Comparison of ENCODE assay signal across 27 cellular contexts in the genomic region with DNA sequence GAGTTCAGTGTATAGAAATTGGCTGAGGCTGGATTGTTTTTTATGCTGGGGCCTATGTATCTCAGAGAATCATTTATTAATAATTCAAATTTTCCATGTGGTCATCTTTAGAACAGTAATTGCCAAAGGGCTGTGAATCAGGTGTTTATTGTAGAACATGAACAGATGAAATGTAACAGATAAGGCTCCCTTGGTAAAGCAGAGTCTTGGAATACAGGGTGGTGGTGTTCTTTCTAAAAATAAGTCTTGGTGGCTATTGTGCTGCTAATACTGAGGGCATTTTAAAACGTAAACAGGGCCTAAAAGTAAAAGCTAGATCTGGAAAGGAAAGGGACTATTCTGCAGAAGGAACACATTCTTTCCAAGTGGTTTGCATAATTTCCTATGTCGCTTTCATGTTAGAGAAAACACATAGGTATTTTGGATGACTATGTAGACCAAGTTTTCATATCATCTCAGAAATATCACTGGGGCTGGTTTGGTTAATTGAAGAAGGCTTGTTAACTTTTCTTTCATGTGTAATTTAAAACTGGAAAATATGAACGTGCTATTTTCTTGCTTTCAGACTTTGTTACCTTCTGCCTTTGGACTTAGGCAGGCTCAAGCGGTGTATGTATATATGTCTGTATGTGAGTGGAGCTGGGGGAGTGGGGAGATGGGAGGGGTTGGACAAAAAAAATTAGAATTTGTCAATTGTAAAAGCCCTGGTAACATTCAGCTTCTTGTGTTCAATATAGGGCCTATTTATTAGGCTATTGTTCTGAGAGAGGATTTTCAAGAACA.
DNase-seq lines count a peak whose midpoint lies in the region; ATAC-seq, FAIRE-seq and TF ChIP-seq lines count a peak whose summit lies in the region.
"Had no signal": no experiment of that assay in that cellular context is flagged by ENCODE, and none has a peak within 500 bp of the region (broad histone marks: within the 10 kb centered on the region; RNA-seq: fewer than 3 reads in every experiment).

No MANE protein-coding gene starts in this region.

- H3K4me3 ChIP-seq in heart right ventricle = no peak overlapping the region
- H3K4me3 ChIP-seq in right atrium auricular region = no peak overlapping the region
- H3K4me3 ChIP-seq in endothelial cell of umbilical vein (replicated peaks in 1 of 3; ENCODE audit: insufficient read depth in 1 of 3, low read depth in 1 of 3, low read length in 3 of 3) = no peak overlapping the region
- H3K4me3 ChIP-seq: GM23248, pancreas, right lobe of liver, transverse colon had no signal

- peak; percentile 68 for ATAC-seq in activated CD4-positive, alpha-beta T cell treated with anti-CD3 and anti-CD28 coated beads for 36 hours
- ATAC-seq in heart right ventricle = peak in 4 of 8 donors; percentile 35 to 68 (median 49)
- no peak for ATAC-seq in GM21529 (IDR thresholded peaks at IDR 0.05; ENCODE audit: unreplicated experiment)
- ATAC-seq: left colon, pancreas, right lobe of liver had no signal

- TF ChIP-seq CTCF in heart right ventricle (IDR thresholded peaks at IDR 0.05) = no peak
- TF ChIP-seq CTCF in right atrium auricular region (IDR thresholded peaks at IDR 0.05) = no peak
- TF ChIP-seq CTCF in endothelial cell of umbilical vein (IDR thresholded peaks at IDR 0.05; ENCODE audit: extremely low read depth in 1 of 2, insufficient read depth in 1 of 2, low read depth in 1 of 2, low read length in 2 of 2) = no peak

- 70 to 72% methylated on average over 4 of the region's 4 CpGs for WGBS in heart right ventricle, 2 donors

- H3K27ac Mint-ChIP-seq in activated CD4-positive, alpha-beta T cell treated with anti-CD3 and anti-CD28 coated beads for 36 hours = peak overlapping the region; percentile 86
- H3K27ac Mint-ChIP-seq in stimulated activated naive CD8-positive, alpha-beta T cell treated with anti-CD3 and anti-CD28 coated beads, Interleukin-15, Interleukin-2, amounts not matched to agents 100 ng/mL and 50 ng/mL, for 24 hours = peak overlapping the region; percentile 79
- H3K27ac Mint-ChIP-seq: activated CD4-positive, alpha-beta T cell treated with anti-CD3 and anti-CD28 coated beads, Interleukin-2, amount 10 ng/mL, durations not matched to agents 7 days and 5 days; activated naive CD8-positive, alpha-beta T cell treated with anti-CD3 and anti-CD28 coated beads, Interleukin-2, amount 10 ng/mL, durations not matched to agents 7 days and 5 days; nephron progenitor cell had no signal

- no peak for TF ChIP-seq POLR2A in endothelial cell of umbilical vein (IDR thresholded peaks at IDR 0.05; ENCODE audit: low read depth, low read length)

- dilution Hi-C loops in endothelial cell of umbilical vein (cut with MboI; ENCODE audit: extremely low pct_ligation_motif_present, low sequenced_read_pairs) = no loop called here

- FAIRE-seq in endothelial cell of umbilical vein (lab: Jason Lieb, UNC) = no peak
- FAIRE-seq: pancreas had no signal

- H3K9ac ChIP-seq in endothelial cell of umbilical vein (replicated peaks; ENCODE audit: extremely low read depth, insufficient read depth, low read length) = no peak overlapping the region
- H3K9ac ChIP-seq: GM23248, SK-N-SH had no signal

- POLR2A ChIA-PET in activated CD4-positive, alpha-beta T cell treated with anti-CD3 and anti-CD28 coated beads for 36 hours (lab: Charles Lee) = no interaction called here
- POLR2A ChIA-PET in endothelial cell of umbilical vein (lab: Charles Lee) = no interaction called here

- H3K36me3 ChIP-seq in heart right ventricle (no peaks in the 10 kb centered on the region), right atrium auricular region (no peaks in the 10 kb centered on the region), endothelial cell of umbilical vein (ENCODE audit: control insufficient read depth in 2 of 2, extremely low read depth in 1 of 2, insufficient read depth in 2 of 2, low read length in 2 of 2) (no peaks in the 10 kb centered on the region)
- H3K36me3 ChIP-seq: pancreas, right lobe of liver, transverse colon had no signal

- no peak overlapping the region for H3K4me3 Mint-ChIP-seq in activated CD4-positive, alpha-beta T cell treated with anti-CD3 and anti-CD28 coated beads for 36 hours
- no peak overlapping the region for H3K4me3 Mint-ChIP-seq in stimulated activated naive CD8-positive, alpha-beta T cell treated with anti-CD3 and anti-CD28 coated beads, Interleukin-15, Interleukin-2, amounts not matched to agents 100 ng/mL and 50 ng/mL, for 24 hours
- H3K4me3 Mint-ChIP-seq: activated CD4-positive, alpha-beta T cell treated with anti-CD3 and anti-CD28 coated beads, Interleukin-2, amount 10 ng/mL, durations not matched to agents 7 days and 5 days; activated naive CD8-positive, alpha-beta T cell treated with anti-CD3 and anti-CD28 coated beads, Interleukin-2, amount 10 ng/mL, durations not matched to agents 7 days and 5 days; nephron progenitor cell had no signal

- H3K9me1 ChIP-seq in endothelial cell of umbilical vein (replicated peaks; ENCODE audit: control insufficient read depth, extremely low read depth, insufficient read depth, low read length) = no peaks in the 10 kb centered on the region

- H2AFZ ChIP-seq in endothelial cell of umbilical vein (ENCODE audit: low read depth, low read length) = peak overlapping the region; percentile 35
- H2AFZ ChIP-seq: GM23248 had no signal

- H3K4me2 ChIP-seq in endothelial cell of umbilical vein (ENCODE audit: insufficient read depth, low read length) = no peak overlapping the region
- H3K4me2 ChIP-seq: SK-N-SH had no signal

- H3K27me3 ChIP-seq in heart right ventricle (no peaks in the 10 kb centered on the region), right atrium auricular region (no peaks in the 10 kb centered on the region), endothelial cell of umbilical vein (ENCODE audit: control insufficient read depth in 2 of 2, insufficient read depth in 2 of 2, low read length in 2 of 2) (no peaks in the 10 kb centered on the region)
- H3K27me3 ChIP-seq: pancreas, right lobe of liver, transverse colon had no signal

- no peak for DNase-seq in activated CD4-positive, alpha-beta T cell treated with anti-CD3 and anti-CD28 coated beads for 36 hours
- no peak for DNase-seq in activated CD4-positive, alpha-beta T cell treated with anti-CD3 and anti-CD28 coated beads for 1 hour
- DNase-seq in heart right ventricle (no peak), right atrium auricular region (ENCODE audit: low spot score) (no peak), endothelial cell of umbilical vein (ENCODE audit: low read depth, low spot score) (peak; percentile 87)
- no peak for DNase-seq in stimulated activated CD4-positive, alpha-beta T cell treated with anti-CD3 and anti-CD28 coated beads, Interleukin-15, amount 100 ng/mL, for 24 hours
- DNase-seq: 8988T; activated CD4-positive, alpha-beta T cell treated with anti-CD3 and anti-CD28 coated beads, Interleukin-2, amount 10 ng/mL, durations not matched to agents 7 days and 5 days; activated CD8-positive, alpha-beta memory T cell treated with anti-CD3 and anti-CD28 coated beads, Interleukin-2, amount 50 U/mL, for 48 hours; activated naive CD8-positive, alpha-beta T cell treated with anti-CD3 and anti-CD28 coated beads, Interleukin-2, amount 10 ng/mL, durations not matched to agents 7 days and 5 days; effector CD4-positive, alpha-beta T cell; GDM1; GM23248; head of caudate nucleus; left colon; NCI-H1105; NCI-H1930; NCI-H69; nephron progenitor cell; pancreas; right lobe of liver; SK-N-SH; T-helper 2 cell; transverse colon had no signal

- no TSS peak for BruUV-seq in endothelial cell of umbilical vein (replicated peaks; lab: Mats Ljungman, UMichigan)

- intact Hi-C loops in activated CD4-positive, alpha-beta T cell treated with anti-CD3 and anti-CD28 coated beads for 36 hours (cut with DNase I, micrococcal nuclease) = no loop called here
- intact Hi-C loops in heart right ventricle (cut with DNase I) (loop anchor here in 1 of 10 donors (10.0 kb wide), 2 partner anchors 112 to 462 kb away; partner anchors contain the start of gene MAP3K1), endothelial cell of umbilical vein (cut with micrococcal nuclease) (no loop called here)

- no peaks in the 10 kb centered on the region for H3K36me3 Mint-ChIP-seq in activated CD4-positive, alpha-beta T cell treated with anti-CD3 and anti-CD28 coated beads for 36 hours (ENCODE audit: low read depth)
- no peaks in the 10 kb centered on the region for H3K36me3 Mint-ChIP-seq in stimulated activated naive CD8-positive, alpha-beta T cell treated with anti-CD3 and anti-CD28 coated beads, Interleukin-15, Interleukin-2, amounts not matched to agents 100 ng/mL and 50 ng/mL, for 24 hours (ENCODE audit: low read depth)
- H3K36me3 Mint-ChIP-seq: activated naive CD8-positive, alpha-beta T cell treated with anti-CD3 and anti-CD28 coated beads, Interleukin-2, amount 10 ng/mL, durations not matched to agents 7 days and 5 days had no signal

- H3K9me3 Mint-ChIP-seq in activated CD4-positive, alpha-beta T cell treated with anti-CD3 and anti-CD28 coated beads for 36 hours (ENCODE audit: low read depth) = peaks cover 3% of the 10 kb centered on the region
- H3K9me3 Mint-ChIP-seq in stimulated activated naive CD8-positive, alpha-beta T cell treated with anti-CD3 and anti-CD28 coated beads, Interleukin-15, Interleukin-2, amounts not matched to agents 100 ng/mL and 50 ng/mL, for 24 hours = no peaks in the 10 kb centered on the region
- H3K9me3 Mint-ChIP-seq: activated naive CD8-positive, alpha-beta T cell treated with anti-CD3 and anti-CD28 coated beads, Interleukin-2, amount 10 ng/mL, durations not matched to agents 7 days and 5 days; nephron progenitor cell had no signal

- H3K27ac ChIP-seq in heart right ventricle (peak overlapping the region in 8 of 10 donors; percentile 7 to 77 (median 42)), right atrium auricular region (peak overlapping the region in 1 of 2 donors; percentile 47), endothelial cell of umbilical vein (ENCODE audit: insufficient read depth, low read depth, low read length) (no peak overlapping the region)
- H3K27ac ChIP-seq: GM23248, right lobe of liver, RWPE1, transverse colon had no signal

- H3K4me1 ChIP-seq in heart right ventricle (peaks cover 0 to 66% (median 39%) of the 10 kb centered on the region in 9 donors), right atrium auricular region (peaks cover 0 to 25% of the 10 kb centered on the region in 2 donors), endothelial cell of umbilical vein (ENCODE audit: control insufficient read depth, extremely low read depth, insufficient read depth, low read length) (peaks cover 32% of the 10 kb centered on the region)

- H3K9me3 ChIP-seq in heart right ventricle (no peaks in the 10 kb centered on the region), right atrium auricular region (no peaks in the 10 kb centered on the region), endothelial cell of umbilical vein (replicated peaks; ENCODE audit: control insufficient read depth, insufficient read depth, low read length) (no peaks in the 10 kb centered on the region)
- H3K9me3 ChIP-seq: pancreas, right lobe of liver, SK-N-SH, transverse colon had no signal

- CTCF ChIA-PET in activated CD4-positive, alpha-beta T cell treated with anti-CD3 and anti-CD28 coated beads for 36 hours (lab: Charles Lee) = interaction anchor here (0.7 kb wide), 1 partner anchor 282 kb away, joined by 3 read pairs; no protein-coding TSS in a partner anchor
- CTCF ChIA-PET in endothelial cell of umbilical vein (lab: Charles Lee) = no interaction called here

- peaks cover 45% of the 10 kb centered on the region for H3K4me1 Mint-ChIP-seq in activated CD4-positive, alpha-beta T cell treated with anti-CD3 and anti-CD28 coated beads for 36 hours
- peaks cover 55% of the 10 kb centered on the region for H3K4me1 Mint-ChIP-seq in stimulated activated naive CD8-positive, alpha-beta T cell treated with anti-CD3 and anti-CD28 coated beads, Interleukin-15, Interleukin-2, amounts not matched to agents 100 ng/mL and 50 ng/mL, for 24 hours (ENCODE audit: low read depth)
- H3K4me1 Mint-ChIP-seq: activated CD4-positive, alpha-beta T cell treated with anti-CD3 and anti-CD28 coated beads, Interleukin-2, amount 10 ng/mL, durations not matched to agents 7 days and 5 days; activated naive CD8-positive, alpha-beta T cell treated with anti-CD3 and anti-CD28 coated beads, Interleukin-2, amount 10 ng/mL, durations not matched to agents 7 days and 5 days had no signal

- no peaks in the 10 kb centered on the region for H4K20me1 ChIP-seq in endothelial cell of umbilical vein (replicated peaks; ENCODE audit: control insufficient read depth, extremely low read depth, insufficient read depth, low read length)

- no peaks in the 10 kb centered on the region for H3K27me3 Mint-ChIP-seq in activated CD4-positive, alpha-beta T cell treated with anti-CD3 and anti-CD28 coated beads for 36 hours
- no peaks in the 10 kb centered on the region for H3K27me3 Mint-ChIP-seq in stimulated activated naive CD8-positive, alpha-beta T cell treated with anti-CD3 and anti-CD28 coated beads, Interleukin-15, Interleukin-2, amounts not matched to agents 100 ng/mL and 50 ng/mL, for 24 hours
- H3K27me3 Mint-ChIP-seq: activated CD4-positive, alpha-beta T cell treated with anti-CD3 and anti-CD28 coated beads, Interleukin-2, amount 10 ng/mL, durations not matched to agents 7 days and 5 days; activated naive CD8-positive, alpha-beta T cell treated with anti-CD3 and anti-CD28 coated beads, Interleukin-2, amount 10 ng/mL, durations not matched to agents 7 days and 5 days had no signal

- no peaks in the 10 kb centered on the region for H3K79me2 ChIP-seq in endothelial cell of umbilical vein (ENCODE audit: control insufficient read depth, insufficient read depth, low read length)
